ENCODE assay signal across 1 cellular context in the genomic region with DNA sequence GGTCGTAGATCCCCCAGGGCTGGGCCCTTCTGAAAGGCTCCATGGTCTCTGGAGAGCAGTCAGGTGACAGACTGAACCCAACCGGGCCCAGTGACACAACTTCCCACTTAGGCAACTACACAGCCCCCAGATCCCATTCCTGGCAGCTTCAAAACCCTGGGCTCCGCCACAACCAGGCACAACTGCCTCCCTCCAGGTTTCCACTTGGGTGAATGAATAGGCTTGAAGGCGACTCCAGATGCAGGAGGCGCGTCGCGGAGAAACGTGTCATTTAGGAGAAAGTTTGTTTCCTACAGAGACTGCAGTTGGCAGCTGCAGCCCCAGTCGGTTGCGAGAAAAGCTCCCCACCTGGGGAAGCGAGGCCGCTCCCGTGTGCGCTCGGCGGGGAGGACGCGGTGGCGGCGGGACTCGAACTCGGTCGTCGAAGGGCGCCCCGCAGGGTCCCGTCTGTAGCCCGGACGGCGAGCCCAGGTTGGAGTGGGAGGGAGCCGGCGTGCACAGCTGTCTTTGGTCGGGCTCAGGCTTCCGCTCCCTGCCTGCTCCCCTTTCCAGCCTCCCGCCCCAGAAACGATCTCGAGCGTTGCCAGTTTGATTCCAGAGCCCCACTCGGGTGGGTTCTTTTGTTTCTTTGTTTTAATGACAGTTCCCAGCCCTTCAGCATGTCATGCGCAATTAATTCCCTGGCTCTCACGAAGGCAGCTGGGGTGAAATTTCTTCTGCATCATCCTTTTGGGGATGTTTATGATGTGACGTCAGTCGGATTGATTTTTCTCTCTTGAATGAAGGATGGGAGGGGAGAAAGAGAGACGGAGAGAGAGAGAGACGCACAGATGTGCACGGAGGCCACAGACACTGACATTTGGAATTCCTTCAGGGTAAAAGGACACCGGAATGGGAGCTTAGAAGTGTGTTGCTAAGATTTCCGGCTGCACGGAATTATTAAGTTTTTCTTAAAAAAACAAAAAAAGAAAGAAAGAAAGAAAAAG.
A peak's percentile ranks its signal among the peaks of the same experiment; 100 is the strongest.
TF ChIP-seq lines count a peak whose summit lies in the region.

No MANE protein-coding gene starts in this region.

TF ChIP-seq in IMR-90, 13 proteins besides CTCF, POLR2A, EP300 and RAD21 (continued from another document):
- peak; percentile 64 for TF ChIP-seq NFE2L2 (IDR thresholded peaks at IDR 0.05; ENCODE audit: low read depth, low read length)
- peak; percentile 58; the same call in 1 of the 2 replicates for TF ChIP-seq BHLHE40 (IDR thresholded peaks at IDR 0.05; ENCODE audit: low read depth, low read length)
- TF ChIP-seq RCOR1 (IDR thresholded peaks at IDR 0.05; ENCODE audit: insufficient replicate concordance, low read length) = no peak
- peak; percentile 57 for TF ChIP-seq CEBPB (IDR thresholded peaks at IDR 0.05; ENCODE audit: low read depth, low read length)
- TF ChIP-seq MXI1 (IDR thresholded peaks at IDR 0.05; ENCODE audit: borderline replicate concordance, low read depth, low read length) = no peak
- TF ChIP-seq MAFK (IDR thresholded peaks at IDR 0.05; ENCODE audit: low read depth, low read length) = no peak; the same call in 1 of the 2 replicates
- peak; percentile 22; the same call in 1 of the 2 replicates for TF ChIP-seq CHD1 (IDR thresholded peaks at IDR 0.05; ENCODE audit: low read depth, low read length)
